8 cellular contexts compared by ENCODE assay signal in genomic region chr7:76359111-76359986, GRCh38. TPM values are rescaled to one million over a fixed set of nuclear protein-coding genes. Genes with fewer than 3 reads are reported as not detected.
DNase-seq lines count a peak whose midpoint lies in the region; ATAC-seq and TF ChIP-seq lines count a peak whose summit lies in the region.

No MANE protein-coding gene starts in this region.

- H3K27me3 ChIP-seq in left lung, result no peaks in the 10 kb centered on the region

- peak overlapping the region; percentile 94 to 99 (median 97) for H3K27ac Mint-ChIP-seq in CD14-positive monocyte

- peaks cover 56% of the 10 kb centered on the region for H3K4me1 Mint-ChIP-seq in CD14-positive monocyte

- H3K27ac ChIP-seq in left lung, result peak overlapping the region; percentile 97 to 99

- H3K4me1 ChIP-seq in left lung, result peaks cover 11 to 58% of the 10 kb centered on the region in 2 donors

- peak; percentile 96 for DNase-seq in CD14-positive monocyte (ENCODE audit: low spot score)
- DNase-seq in NCI-H69 (lab: John Stamatoyannopoulos, UW), result peak; percentile 100
- peak; percentile 91 for DNase-seq in activated CD4-positive, alpha-beta T cell treated with anti-CD3 and anti-CD28 coated beads, Interleukin-2, amount 50 U/mL, for 1 hour
- peak; percentile 97 for DNase-seq in dedifferentiated amniotic fluid mesenchymal stem cell (ENCODE audit: extremely low spot score)
- peak; percentile 98 to 99 for DNase-seq in left lung
- DNase-seq in stimulated activated CD4-positive, alpha-beta T cell treated with anti-CD3 and anti-CD28 coated beads, Interleukin-2, amount 100 ng/mL, for 4 hours (ENCODE audit: low read depth), result peak; percentile 92

- intact Hi-C loops in CD14-positive monocyte (cut with micrococcal nuclease), result loop anchor here (2.0 to 5.0 kb wide), 3 partner anchors 33 to 41 kb away; no protein-coding TSS in a partner anchor
- intact Hi-C loops in left lung (cut with DNase I), result no loop called here

- peaks cover 0 to 2% (median 0%) of the 10 kb centered on the region in 7 donors for H3K9me3 Mint-ChIP-seq in CD14-positive monocyte

- peak; percentile 91 for ATAC-seq in GM19395 (IDR thresholded peaks at IDR 0.05; ENCODE audit: unreplicated experiment)
- peak; percentile 82 for ATAC-seq in HG03558 (IDR thresholded peaks at IDR 0.05; ENCODE audit: extremely low read depth, unreplicated experiment)
- ATAC-seq in left lung, result peak; percentile 94

- peak overlapping the region; percentile 78 to 100 for H3K4me3 ChIP-seq in left lung

- TF ChIP-seq CTCF in CD14-positive monocyte (IDR thresholded peaks at IDR 0.05) (peak; percentile 47), left lung (IDR thresholded peaks at IDR 0.05) (peak; percentile 47 to 80)

- no peaks in the 10 kb centered on the region for H3K9me3 ChIP-seq in left lung

- peaks cover 12 to 20% of the 10 kb centered on the region in 2 donors for H3K36me3 Mint-ChIP-seq in CD14-positive monocyte

- H3K27me3 Mint-ChIP-seq in CD14-positive monocyte (ENCODE audit: low read depth in 3 of 3), result peaks cover 0 to 3% (median 0%) of the 10 kb centered on the region in 3 donors

- H3K4me3 Mint-ChIP-seq in CD14-positive monocyte, result peak overlapping the region; percentile 82 to 87

- peaks cover 0 to 18% of the 10 kb centered on the region in 2 donors for H3K36me3 ChIP-seq in left lung

RNA-seq across cellular contexts. Expression of gene YWHAG, which starts 0.6 kb away (rescaled TPM):
- polyA plus RNA-seq in CD14-positive monocyte, result 10 to 100 TPM in 1 of 2 donors, 1 to 10 TPM in 1; 6.9 to 12.2 TPM
- total RNA-seq in left lung, result 100 to 1,000 TPM; 116 to 160 TPM

RNA-seq across cellular contexts. Expression of gene SSC4D, which starts 50.1 kb away (rescaled TPM):
- polyA plus RNA-seq in CD14-positive monocyte, result under 1 TPM; 0.48 to 0.56 TPM
- total RNA-seq in left lung, result 1 to 10 TPM in 1 of 2 donors, under 1 TPM in 1; 0.76 to 1.8 TPM

RNA-seq across cellular contexts. Expression of gene HSPB1, which starts 56.9 kb away (rescaled TPM):
- 1 to 10 TPM; 8.3 to 8.9 TPM for polyA plus RNA-seq in CD14-positive monocyte
- 100 to 1,000 TPM; 482 to 951 TPM for total RNA-seq in left lung

Comparison
In these comparisons a context has a peak if more than half of its experiments do, and no peak if none do; other contexts are left out.
1. Peak in every context shown above with its lines: DNase-seq, ATAC-seq, H3K4me3 ChIP-seq and H3K27ac ChIP-seq.
2. intact Hi-C loops: an anchor here in CD14-positive monocyte (2.0 to 5.0 kb wide); none called in left lung.